Comparison of ENCODE assay signal across 1 cellular context in the genomic region with DNA sequence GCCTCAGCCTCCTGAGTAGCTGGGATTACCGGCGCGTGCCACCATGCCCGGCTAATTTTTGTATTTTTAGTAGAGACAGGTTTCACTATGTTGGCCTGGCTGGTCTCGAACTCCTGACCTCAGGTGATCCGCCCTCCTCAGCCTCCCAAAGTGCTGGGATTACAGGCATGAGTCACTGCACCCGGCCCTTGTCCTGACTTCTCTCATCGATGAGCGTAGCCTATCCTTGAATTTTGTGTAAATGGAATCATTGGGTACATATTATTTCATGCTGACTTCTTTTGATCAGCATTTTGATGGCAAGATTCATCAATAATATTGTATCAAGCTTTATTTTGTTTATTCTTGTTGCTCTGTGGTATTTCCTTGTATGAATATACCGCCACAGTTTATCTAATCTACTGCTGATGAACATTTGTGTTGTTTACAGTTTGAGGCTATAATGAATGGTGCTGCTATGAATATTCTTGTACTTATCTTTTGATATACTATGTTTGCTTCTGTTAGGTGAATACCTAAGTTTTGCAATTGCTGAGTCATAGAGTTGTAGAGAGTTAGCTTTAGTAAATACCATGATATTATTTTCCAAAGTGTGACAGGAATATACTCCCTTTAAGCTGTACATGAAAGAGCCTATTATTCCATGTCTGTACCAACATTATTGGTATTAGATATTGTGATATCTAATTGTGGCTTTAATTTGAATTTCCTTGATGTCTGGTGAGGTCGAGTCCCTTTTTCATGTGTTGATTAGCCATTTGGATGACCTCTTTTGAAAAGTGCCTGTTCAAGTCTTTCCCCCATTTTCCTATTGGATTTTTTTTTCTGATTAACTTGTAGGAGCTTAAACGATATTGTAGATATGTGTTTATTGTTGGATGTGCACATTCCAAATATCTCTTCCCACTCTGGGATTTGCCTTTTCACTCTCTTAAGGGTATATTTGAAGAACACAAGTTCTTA.
TF ChIP-seq lines count a peak whose summit lies in the region.

No MANE protein-coding gene starts in this region.

TF ChIP-seq in IMR-90, 13 proteins besides CTCF, POLR2A, EP300 and RAD21 (continued from another document):
- no peak for TF ChIP-seq MXI1 (IDR thresholded peaks at IDR 0.05; ENCODE audit: borderline replicate concordance, low read depth, low read length)
- peak; percentile 12; the same call in 1 of the 2 replicates for TF ChIP-seq FOS (IDR thresholded peaks at IDR 0.05; ENCODE audit: low read depth, low read length)
- no peak for TF ChIP-seq ELK1 (IDR thresholded peaks at IDR 0.05; ENCODE audit: borderline replicate concordance, low read depth, low read length)
- no peak for TF ChIP-seq MAZ (IDR thresholded peaks at IDR 0.05; ENCODE audit: borderline replicate concordance, low read depth, low read length)
